ENCODE assay signal across 17 cellular contexts in genomic region chr2:188647671-188648070, GRCh38.
DNase-seq lines count a peak whose midpoint lies in the region; ATAC-seq and TF ChIP-seq lines count a peak whose summit lies in the region.
"Had no signal": no experiment of that assay in that cellular context is flagged by ENCODE, and none has a peak within 500 bp of the region (broad histone marks: within the 10 kb centered on the region; RNA-seq: fewer than 3 reads in every experiment).

No MANE protein-coding gene starts in this region.

- H3K4me1 Mint-ChIP-seq in neural progenitor cell: peaks cover 8% of the 10 kb centered on the region
- no peaks in the 10 kb centered on the region for H3K4me1 Mint-ChIP-seq in effector memory CD8-positive, alpha-beta T cell (ENCODE audit: low read depth in 2 of 2)
- H3K4me1 Mint-ChIP-seq: CD4-positive, alpha-beta memory T cell had no signal

- WGBS in GM23248 (ENCODE audit: low coverage in 1 of 2, low lambda C conversion rate in 2 of 2, missing lambda C conversion rate in 2 of 2), 2 experiments: 96 to 98% methylated on average over 1 of the region's 1 CpG

- H4K20me1 ChIP-seq in GM23248 (ENCODE audit: insufficient read depth): no peaks in the 10 kb centered on the region
- no peaks in the 10 kb centered on the region for H4K20me1 ChIP-seq in neural progenitor cell (ENCODE audit: low read depth)

- no peak for TF ChIP-seq CTCF in neural progenitor cell (IDR thresholded peaks at IDR 0.05)

- no peak for ATAC-seq in HG03571 (IDR thresholded peaks at IDR 0.05; ENCODE audit: unreplicated experiment)
- ATAC-seq in effector memory CD8-positive, alpha-beta T cell (replicated peaks): no peak
- ATAC-seq: A549 had no signal

- H3K9me3 Mint-ChIP-seq in neural progenitor cell: no peaks in the 10 kb centered on the region
- H3K9me3 Mint-ChIP-seq in effector memory CD8-positive, alpha-beta T cell: peaks cover 5 to 9% of the 10 kb centered on the region in 2 donors

- no peaks in the 10 kb centered on the region for H3K9me3 ChIP-seq in GM23248 (ENCODE audit: low read depth)
- H3K9me3 ChIP-seq in neural progenitor cell (ENCODE audit: low read depth): no peaks in the 10 kb centered on the region
- H3K9me3 ChIP-seq: A549 had no signal

- in situ Hi-C loops in GM23248 (cut with MboI): no loop called here

- H3K79me2 ChIP-seq in GM23248 (ENCODE audit: insufficient read depth) (no peaks in the 10 kb centered on the region), neural progenitor cell (ENCODE audit: low read depth) (no peaks in the 10 kb centered on the region)

- H3K9me2 ChIP-seq in GM23248 (ENCODE audit: insufficient read depth): no peaks in the 10 kb centered on the region

- H3K9ac ChIP-seq in GM23248: no peak overlapping the region
- no peak overlapping the region for H3K9ac ChIP-seq in neural progenitor cell

- peaks cover 13% of the 10 kb centered on the region; the same call in 1 of the 2 replicates for H3F3A ChIP-seq in GM23248 (ENCODE audit: insufficient read depth)
- no peaks in the 10 kb centered on the region for H3F3A ChIP-seq in neural progenitor cell (ENCODE audit: low read depth)

- no peak for DNase-seq in GM23248
- DNase-seq in NCI-H82 (lab: John Stamatoyannopoulos, UW): peak; percentile 83
- no peak for DNase-seq in neural progenitor cell (ENCODE audit: low spot score)
- no peak for DNase-seq in ecto neural progenitor cell (ENCODE audit: low spot score)
- DNase-seq in cerebellar cortex (ENCODE audit: low spot score): no peak
- DNase-seq in effector memory CD8-positive, alpha-beta T cell: no peak
- DNase-seq: 8988T; C1 segment of cervical spinal cord; Calu3; CD4-positive, alpha-beta memory T cell; COR-L47; DMS153; DND-41; H7; HCEC 1CT had no signal

- H3K4me3 ChIP-seq in GM23248 (no peak overlapping the region), neural progenitor cell (no peak overlapping the region)
- H3K4me3 ChIP-seq: A549 had no signal

- H3K36me3 Mint-ChIP-seq in neural progenitor cell: no peaks in the 10 kb centered on the region
- no peaks in the 10 kb centered on the region for H3K36me3 Mint-ChIP-seq in effector memory CD8-positive, alpha-beta T cell (ENCODE audit: insufficient read depth)
- H3K36me3 Mint-ChIP-seq: CD4-positive, alpha-beta memory T cell had no signal

- H3K4me3 Mint-ChIP-seq in neural progenitor cell: no peak overlapping the region
- H3K4me3 Mint-ChIP-seq in effector memory CD8-positive, alpha-beta T cell: no peak overlapping the region
- H3K4me3 Mint-ChIP-seq: CD4-positive, alpha-beta memory T cell had no signal

- H2AFZ ChIP-seq in GM23248 (peak overlapping the region; percentile 35; the same call in 1 of the 2 replicates), neural progenitor cell (replicated peaks) (no peak overlapping the region)

- H3K27ac ChIP-seq in GM23248: no peak overlapping the region
- H3K27ac ChIP-seq in neural progenitor cell: no peak overlapping the region
- H3K27ac ChIP-seq: A549 had no signal

- H3K4me2 ChIP-seq in GM23248 (ENCODE audit: unreplicated experiment): no peak overlapping the region
- peak overlapping the region; percentile 24 for H3K4me2 ChIP-seq in neural progenitor cell
- H3K4me2 ChIP-seq: A549 had no signal

- no peaks in the 10 kb centered on the region for H3K36me3 ChIP-seq in GM23248 (ENCODE audit: low read depth)
- no peaks in the 10 kb centered on the region for H3K36me3 ChIP-seq in neural progenitor cell

- H3K27ac Mint-ChIP-seq in neural progenitor cell: no peak overlapping the region
- H3K27ac Mint-ChIP-seq in effector memory CD8-positive, alpha-beta T cell: no peak overlapping the region
- H3K27ac Mint-ChIP-seq: CD4-positive, alpha-beta memory T cell had no signal

- H3K27me3 Mint-ChIP-seq in neural progenitor cell (ENCODE audit: insufficient read depth, low read depth): no peaks in the 10 kb centered on the region
- H3K27me3 Mint-ChIP-seq in effector memory CD8-positive, alpha-beta T cell: no peaks in the 10 kb centered on the region
- H3K27me3 Mint-ChIP-seq: CD4-positive, alpha-beta memory T cell had no signal

- H3K4me1 ChIP-seq in GM23248 (ENCODE audit: insufficient read depth): peaks cover 15% of the 10 kb centered on the region
- peaks cover 6% of the 10 kb centered on the region for H3K4me1 ChIP-seq in neural progenitor cell
- H3K4me1 ChIP-seq: A549 had no signal

- no peaks in the 10 kb centered on the region for H3K27me3 ChIP-seq in GM23248 (replicated peaks; ENCODE audit: insufficient read depth)
- H3K27me3 ChIP-seq in neural progenitor cell: no peaks in the 10 kb centered on the region
